ENCODE assay signal across 34 cellular contexts in genomic region chr5:132760601-132761317, GRCh38. TPM values are rescaled to one million over a fixed set of nuclear protein-coding genes. Genes with fewer than 3 reads are reported as not detected.
A peak's percentile ranks its signal among the peaks of the same experiment; 100 is the strongest.
DNase-seq lines count a peak whose midpoint lies in the region; ATAC-seq, FAIRE-seq and TF ChIP-seq lines count a peak whose summit lies in the region.
"Had no signal": no experiment of that assay in that cellular context is flagged by ENCODE, and none has a peak within 500 bp of the region (broad histone marks: within the 10 kb centered on the region; RNA-seq: fewer than 3 reads in every experiment).

No MANE protein-coding gene starts in this region.

- H3K36me3 Mint-ChIP-seq in T-helper 1 cell treated with Interleukin-12 subunit alpha and Interleukin-12 subunit beta and Interleukin-4 antibody, amounts not matched to agents 30 μg/mL and 1 μg/mL, for 36 hours (ENCODE audit: low read depth), result peaks cover 17% of the 10 kb centered on the region
- no peaks in the 10 kb centered on the region for H3K36me3 Mint-ChIP-seq in CD4-positive, CD25-positive, alpha-beta regulatory T cell

- DNase-seq in T-helper 1 cell (no peak), GM12878 (ENCODE audit: low read depth, low spot score) (no peak), osteoblast (ENCODE audit: insufficient read length, low spot score, missing footprints) (peak; percentile 79), H4 (ENCODE audit: low spot score) (no peak), GM20000 (ENCODE audit: low spot score) (no peak), HK-2 (ENCODE audit: unreplicated experiment) (no peak)
- no peak for DNase-seq in CD4-positive, CD25-positive, alpha-beta regulatory T cell
- DNase-seq: activated CD4-positive, alpha-beta T cell treated with anti-CD3 and anti-CD28 coated beads for 36 hours; activated naive CD4-positive, alpha-beta T cell treated with anti-CD3 and anti-CD28 coated beads, Interleukin-2, amount 50 U/mL, for 16 hours; amniotic stem cell; brain microvascular endothelial cell; C1 segment of cervical spinal cord; COR-L47; DMS53; immature natural killer cell; IMR-90; left lung; mesendoderm; NCI-H1048; NCI-H1694; NCI-H446; NCI-H748 treated with DMSO at 0.1 percent for 48 hours; SHP77 treated with DMSO at 0.1 percent for 48 hours; stimulated activated CD4-positive, alpha-beta T cell treated with anti-CD3 and anti-CD28 coated beads, Interleukin-1b, Interleukin-23, amount 100 ng/mL, for 48 hours; T-helper 9 cell had no signal

- FAIRE-seq in GM12878 (lab: Jason Lieb, UNC), result no peak
- FAIRE-seq: GM12892 had no signal

- H3K9ac ChIP-seq in GM12878 (ENCODE audit: control insufficient read depth, insufficient read depth, low read length), result no peak overlapping the region
- H3K9ac ChIP-seq: neural progenitor cell had no signal

- H3K27ac ChIP-seq in CD4-positive, CD25-positive, alpha-beta regulatory T cell (ENCODE audit: insufficient read depth, low read length, poor library complexity, severe bottlenecking), result no peak overlapping the region
- H3K27ac ChIP-seq in GM12878 (ENCODE audit: control insufficient read depth, insufficient read depth) (no peak overlapping the region), osteoblast (ENCODE audit: low read depth, low read length) (no peak overlapping the region)
- H3K27ac ChIP-seq: 22Rv1, brain microvascular endothelial cell, epithelial cell of prostate, left lung, neural progenitor cell, VCaP had no signal

- WGBS in GM12878 (ENCODE audit: insufficient coverage, insufficient replicate concordance, low lambda C conversion rate, missing lambda C conversion rate), result 91% methylated on average over 21 of the region's 21 CpGs

- H3K79me2 ChIP-seq in GM12878 (ENCODE audit: control insufficient read depth, insufficient read depth, low read length), result no peaks in the 10 kb centered on the region
- H3K79me2 ChIP-seq in osteoblast (ENCODE audit: insufficient read depth, low read length), result no peaks in the 10 kb centered on the region

- ATAC-seq in CD4-positive, CD25-positive, alpha-beta regulatory T cell (ENCODE audit: low read depth in 2 of 2), result no peak
- ATAC-seq in GM12878, result no peak
- ATAC-seq: activated CD4-positive, alpha-beta T cell treated with anti-CD3 and anti-CD28 coated beads for 36 hours; left lung; Panc1 had no signal

- no peaks in the 10 kb centered on the region for H3K9me3 ChIP-seq in CD4-positive, CD25-positive, alpha-beta regulatory T cell (ENCODE audit: control insufficient read depth in 2 of 2, low read length in 2 of 2)
- H3K9me3 ChIP-seq in GM12878 (replicated peaks; ENCODE audit: control insufficient read depth, insufficient read depth, low read length) (no peaks in the 10 kb centered on the region), osteoblast (ENCODE audit: low read depth, low read length) (no peaks in the 10 kb centered on the region)
- H3K9me3 ChIP-seq: left lung had no signal

- no peaks in the 10 kb centered on the region for H3K27me3 Mint-ChIP-seq in T-helper 1 cell treated with Interleukin-12 subunit alpha and Interleukin-12 subunit beta and Interleukin-4 antibody, amounts not matched to agents 30 μg/mL and 1 μg/mL, for 36 hours (ENCODE audit: low read depth)
- no peaks in the 10 kb centered on the region for H3K27me3 Mint-ChIP-seq in CD4-positive, CD25-positive, alpha-beta regulatory T cell
- H3K27me3 Mint-ChIP-seq: activated CD4-positive, alpha-beta T cell treated with anti-CD3 and anti-CD28 coated beads for 36 hours; stimulated activated naive CD8-positive, alpha-beta T cell treated with anti-CD3 and anti-CD28 coated beads, Interleukin-15, Interleukin-2, amounts not matched to agents 100 ng/mL and 50 ng/mL, for 24 hours had no signal

- no peak overlapping the region for H3K4me3 ChIP-seq in CD4-positive, CD25-positive, alpha-beta regulatory T cell (ENCODE audit: low read depth, low read length)
- H3K4me3 ChIP-seq in GM12878, result no peak overlapping the region
- no peak overlapping the region for H3K4me3 ChIP-seq in osteoblast (ENCODE audit: insufficient read depth, low read length)
- H3K4me3 ChIP-seq: left lung, neural progenitor cell had no signal

- H4K20me1 ChIP-seq in GM12878 (ENCODE audit: control insufficient read depth, insufficient read depth), result no peaks in the 10 kb centered on the region
- H4K20me1 ChIP-seq in osteoblast (ENCODE audit: insufficient read depth, low read length), result peaks cover 8% of the 10 kb centered on the region

- TF ChIP-seq POLR2A in GM12878 (IDR thresholded peaks at IDR 0.05; ENCODE audit: low read depth, low read length), result no peak

- no peak for TF ChIP-seq EP300 in GM12878 (IDR thresholded peaks at IDR 0.05; ENCODE audit: borderline replicate concordance in 1 of 2, control insufficient read depth in 1 of 2, low read depth in 2 of 2, low read length in 2 of 2)

- POLR2A ChIA-PET in GM12878 (lab: Charles Lee), result interaction anchor here (1.0 kb wide), 1 partner anchor 87 kb away, joined by 4 read pairs; the partner anchor contains the start of gene IL4

- H3K4me3 Mint-ChIP-seq in T-helper 1 cell treated with Interleukin-12 subunit alpha and Interleukin-12 subunit beta and Interleukin-4 antibody, amounts not matched to agents 30 μg/mL and 1 μg/mL, for 36 hours, result no peak overlapping the region
- H3K4me3 Mint-ChIP-seq in CD4-positive, CD25-positive, alpha-beta regulatory T cell, result no peak overlapping the region
- H3K4me3 Mint-ChIP-seq: activated CD4-positive, alpha-beta T cell treated with anti-CD3 and anti-CD28 coated beads for 36 hours; immature natural killer cell; neural progenitor cell; stimulated activated naive CD8-positive, alpha-beta T cell treated with anti-CD3 and anti-CD28 coated beads, Interleukin-15, Interleukin-2, amounts not matched to agents 100 ng/mL and 50 ng/mL, for 24 hours had no signal

- H3K36me3 ChIP-seq in CD4-positive, CD25-positive, alpha-beta regulatory T cell (ENCODE audit: control insufficient read depth, insufficient read depth, low read length), result no peaks in the 10 kb centered on the region
- H3K36me3 ChIP-seq in GM12878 (ENCODE audit: control insufficient read depth in 2 of 2, insufficient read depth in 2 of 2, low read length in 1 of 2), result peaks cover 6 to 25% of the 10 kb centered on the region in 2 experiments
- H3K36me3 ChIP-seq in osteoblast (ENCODE audit: insufficient read depth, low read length), result peaks cover 38% of the 10 kb centered on the region
- H3K36me3 ChIP-seq: neural progenitor cell had no signal

- TSS peak; percentile 10 for BruUV-seq in GM12878 (replicated peaks; lab: Mats Ljungman, UMichigan)

- TF ChIP-seq CTCF in GM12878 (IDR thresholded peaks at IDR 0.05 in 2 of 3, conservative IDR thresholded peaks at IDR 0.05 in 1 of 3; ENCODE audit: control insufficient read depth in 2 of 3, extremely low read depth in 1 of 3, insufficient read depth in 1 of 3, low read depth in 3 of 3, low read length in 3 of 3) (no peak), osteoblast (IDR thresholded peaks at IDR 0.05; ENCODE audit: extremely low read depth, low read depth, low read length) (no peak), GM20000 (IDR thresholded peaks at IDR 0.05; ENCODE audit: extremely low read depth, missing control alignments) (no peak)

- SMC1A ChIA-PET in GM12878 (lab: Charles Lee; ENCODE audit: uncharacterized antibody, unreplicated experiment), result no interaction called here

- no peaks in the 10 kb centered on the region for H3K4me1 ChIP-seq in CD4-positive, CD25-positive, alpha-beta regulatory T cell (ENCODE audit: control insufficient read depth, insufficient read depth, low read length, poor library complexity, severe bottlenecking)
- H3K4me1 ChIP-seq in GM12878 (ENCODE audit: control insufficient read depth, insufficient read depth, low read length) (no peaks in the 10 kb centered on the region), osteoblast (ENCODE audit: insufficient read depth, low read length) (no peaks in the 10 kb centered on the region)
- H3K4me1 ChIP-seq: left lung, neural progenitor cell had no signal

- peak overlapping the region; percentile 12 for H3K27ac Mint-ChIP-seq in T-helper 1 cell treated with Interleukin-12 subunit alpha and Interleukin-12 subunit beta and Interleukin-4 antibody, amounts not matched to agents 30 μg/mL and 1 μg/mL, for 36 hours
- peak overlapping the region; percentile 20 to 83 (median 43) for H3K27ac Mint-ChIP-seq in CD4-positive, CD25-positive, alpha-beta regulatory T cell
- H3K27ac Mint-ChIP-seq: activated CD4-positive, alpha-beta T cell treated with anti-CD3 and anti-CD28 coated beads for 36 hours; immature natural killer cell; neural progenitor cell; stimulated activated naive CD8-positive, alpha-beta T cell treated with anti-CD3 and anti-CD28 coated beads, Interleukin-15, Interleukin-2, amounts not matched to agents 100 ng/mL and 50 ng/mL, for 24 hours had no signal

- in situ Hi-C loops in GM12878 (cut with MboI), result no loop called here

- intact Hi-C loops in GM12878 (cut with micrococcal nuclease; ENCODE audit: unreplicated experiment), result no loop called here

- H3K9me3 Mint-ChIP-seq in T-helper 1 cell treated with Interleukin-12 subunit alpha and Interleukin-12 subunit beta and Interleukin-4 antibody, amounts not matched to agents 30 μg/mL and 1 μg/mL, for 36 hours, result no peaks in the 10 kb centered on the region
- no peaks in the 10 kb centered on the region for H3K9me3 Mint-ChIP-seq in CD4-positive, CD25-positive, alpha-beta regulatory T cell
- H3K9me3 Mint-ChIP-seq: immature natural killer cell; neural progenitor cell; stimulated activated naive CD8-positive, alpha-beta T cell treated with anti-CD3 and anti-CD28 coated beads, Interleukin-15, Interleukin-2, amounts not matched to agents 100 ng/mL and 50 ng/mL, for 24 hours had no signal

- no peak overlapping the region for H2AFZ ChIP-seq in GM12878 (ENCODE audit: control insufficient read depth, low read depth, low read length)
- H2AFZ ChIP-seq in osteoblast (ENCODE audit: low read length), result no peak overlapping the region
- H2AFZ ChIP-seq: neural progenitor cell had no signal

- H3K4me2 ChIP-seq in GM12878 (ENCODE audit: control insufficient read depth, insufficient read depth) (no peak overlapping the region), osteoblast (ENCODE audit: insufficient read depth, low read length) (no peak overlapping the region)
- H3K4me2 ChIP-seq: neural progenitor cell had no signal

- CTCF ChIA-PET in GM12878 (lab: Yijun Ruan, JAX), result no interaction called here

- RAD21 ChIA-PET in GM12878 (lab: Charles Lee; ENCODE audit: unreplicated experiment), result interaction anchor here (0.8 to 0.9 kb wide), 2 partner anchors 46 to 60 kb away, joined by 3 read pairs; no protein-coding TSS in a partner anchor

- peaks cover 2% of the 10 kb centered on the region for H3K4me1 Mint-ChIP-seq in T-helper 1 cell treated with Interleukin-12 subunit alpha and Interleukin-12 subunit beta and Interleukin-4 antibody, amounts not matched to agents 30 μg/mL and 1 μg/mL, for 36 hours (ENCODE audit: low read depth)
- peaks cover 0 to 9% (median 1%) of the 10 kb centered on the region in 4 donors for H3K4me1 Mint-ChIP-seq in CD4-positive, CD25-positive, alpha-beta regulatory T cell
- H3K4me1 Mint-ChIP-seq: activated CD4-positive, alpha-beta T cell treated with anti-CD3 and anti-CD28 coated beads for 36 hours; immature natural killer cell; neural progenitor cell had no signal

- H3K27me3 ChIP-seq in CD4-positive, CD25-positive, alpha-beta regulatory T cell (ENCODE audit: control insufficient read depth, insufficient read depth, low read length), result no peaks in the 10 kb centered on the region
- H3K27me3 ChIP-seq in GM12878 (replicated peaks in 1 of 2; ENCODE audit: control insufficient read depth in 2 of 2, insufficient read depth in 2 of 2, low read length in 1 of 2) (no peaks in the 10 kb centered on the region), osteoblast (ENCODE audit: insufficient read depth, low read length) (no peaks in the 10 kb centered on the region)
- H3K27me3 ChIP-seq: brain microvascular endothelial cell, left lung, neural progenitor cell had no signal

- no peak for TF ChIP-seq RAD21 in GM12878 (IDR thresholded peaks at IDR 0.05; ENCODE audit: insufficient read depth, low read depth, low read length)

RNA-seq across cellular contexts. Expression of gene CCNI2, which starts 13.5 kb away (rescaled TPM):
- 9.2 TPM for total RNA-seq in CD4-positive, CD25-positive, alpha-beta regulatory T cell
- 1 to 10 TPM; 2.1 to 2.8 (median 2.6) TPM for polyA plus RNA-seq in CD4-positive, CD25-positive, alpha-beta regulatory T cell
- 49.3 and 50.2 TPM in 2 replicates for total RNA-seq in GM12878 (2013; cell fraction: nucleolus; rRNA removed)
- total RNA-seq in GM12878 (2014; rRNA removed) (3.4 and 4.4 TPM in 2 replicates), GM12878 (2014; rRNA removed; fragmentation: Illumina TruSeq; extraction: Trizol) (2.2 and 3.1 TPM in 2 replicates), GM12878 (2021) (3.4 and 4.8 TPM in 2 replicates), osteoblast (not detected in 2 replicates)
- polyA plus RNA-seq in GM12878 (2011; ENCODE audit: low read depth), result 7.3 TPM
- polyA plus RNA-seq in GM12878 (2011; rRNA removed) (1.8 and 2.2 TPM in 2 replicates), GM12878 (2014; fragmentation: Illumina TruSeq; extraction: Trizol) (0.97 and 2.9 TPM in 2 replicates), GM12878 (2014; fragmentation: Nextera tagmentation; extraction: Ambion mirVana) (1 to 10 TPM; 3.1 to 8.0 TPM), GM12878 (2014; rRNA removed) (2.9 and 4.6 TPM in 2 replicates), GM12878 (2016; fragmentation: Nextera tagmentation; extraction: Ambion mirVana) (1 to 10 TPM; 2.7 to 3.6 TPM)
- polyA plus RNA-seq in GM12878 (2011; cell fraction: cytosol; rRNA removed), result 1.3 and 1.4 TPM in 2 replicates
- 5.0 and 10.1 TPM in 2 replicates for polyA plus RNA-seq in GM12878 (2011; cell fraction: nucleus; rRNA removed)
- polyA plus RNA-seq in GM12878 (2012), result 5.1 and 11.5 TPM in 2 replicates
- 1.8 and 3.7 TPM in 2 replicates for polyA minus RNA-seq in GM12878 (2011; rRNA and poly(A)+ RNA removed)
- 0.67 TPM in 1 of 2 replicates, not detected in the other for polyA minus RNA-seq in GM12878 (2011; cell fraction: cytosol; rRNA and poly(A)+ RNA removed)
- polyA minus RNA-seq in GM12878 (2011; cell fraction: nucleus; rRNA and poly(A)+ RNA removed), result 5.2 and 7.3 TPM in 2 replicates
- total RNA-seq in H4 (2014; rRNA removed; shearing (Covaris generic)), result not detected in 2 replicates
- total RNA-seq: glomerular endothelial cell, IMR-90 had no signal
- polyA plus RNA-seq: IMR-90 had no signal

RNA-seq across cellular contexts. Expression of gene SEPTIN8, which starts 16.3 kb away (rescaled TPM):
- 12.4 TPM for total RNA-seq in CD4-positive, CD25-positive, alpha-beta regulatory T cell
- 1 to 10 TPM in 2 of 4 donors, under 1 TPM in 2; 0.46 to 1.5 (median 0.99) TPM for polyA plus RNA-seq in CD4-positive, CD25-positive, alpha-beta regulatory T cell
- 67.8 and 78.8 TPM in 2 replicates for total RNA-seq in GM12878 (2013; cell fraction: nucleolus; rRNA removed)
- 31.0 and 35.7 TPM in 2 replicates for total RNA-seq in GM12878 (2014; rRNA removed)
- total RNA-seq in GM12878 (2014; rRNA removed; fragmentation: Illumina TruSeq; extraction: Trizol), result 26.5 and 27.8 TPM in 2 replicates
- 39.0 and 42.0 TPM in 2 replicates for total RNA-seq in GM12878 (2021)
- 15.1 TPM for polyA plus RNA-seq in GM12878 (2011; ENCODE audit: low read depth)
- polyA plus RNA-seq in GM12878 (2011; rRNA removed), result 82.7 and 96.1 TPM in 2 replicates
- polyA plus RNA-seq in GM12878 (2011; cell fraction: cytosol; rRNA removed), result 74.2 and 76.3 TPM in 2 replicates
- polyA plus RNA-seq in GM12878 (2011; cell fraction: nucleus; rRNA removed), result 197 and 245 TPM in 2 replicates
- polyA plus RNA-seq in GM12878 (2012), result 21.8 and 26.7 TPM in 2 replicates
- polyA plus RNA-seq in GM12878 (2014; fragmentation: Illumina TruSeq; extraction: Trizol), result 40.2 and 40.7 TPM in 2 replicates
- polyA plus RNA-seq in GM12878 (2014; fragmentation: Nextera tagmentation; extraction: Ambion mirVana), result 1 to 10 TPM; 6.1 to 7.6 TPM
- 33.2 and 34.7 TPM in 2 replicates for polyA plus RNA-seq in GM12878 (2014; rRNA removed)
- polyA plus RNA-seq in GM12878 (2016; fragmentation: Nextera tagmentation; extraction: Ambion mirVana), result 10 to 100 TPM; 21.8 to 21.9 TPM
- polyA minus RNA-seq in GM12878 (2011; rRNA and poly(A)+ RNA removed), result 59.2 and 75.0 TPM in 2 replicates
- 23.0 and 24.1 TPM in 2 replicates for polyA minus RNA-seq in GM12878 (2011; cell fraction: cytosol; rRNA and poly(A)+ RNA removed)
- 45.3 and 49.8 TPM in 2 replicates for polyA minus RNA-seq in GM12878 (2011; cell fraction: nucleus; rRNA and poly(A)+ RNA removed)
- 32.1 and 33.7 TPM in 2 replicates for total RNA-seq in osteoblast
- total RNA-seq in H4 (2014; rRNA removed; shearing (Covaris generic)), result 30.3 and 33.7 TPM in 2 replicates

RNA-seq across cellular contexts. Expression of gene KIF3A, which starts 23.4 kb away (rescaled TPM):
- total RNA-seq in CD4-positive, CD25-positive, alpha-beta regulatory T cell, result 12.5 TPM
- polyA plus RNA-seq in CD4-positive, CD25-positive, alpha-beta regulatory T cell, result 10 to 100 TPM in 3 of 4 donors, 1 to 10 TPM in 1; 9.9 to 13.2 (median 11.6) TPM
- 119 and 135 TPM in 2 replicates for total RNA-seq in GM12878 (2013; cell fraction: nucleolus; rRNA removed)
- 3.8 and 4.6 TPM in 2 replicates for total RNA-seq in GM12878 (2014; rRNA removed)
- 12.3 and 14.9 TPM in 2 replicates for total RNA-seq in GM12878 (2014; rRNA removed; fragmentation: Illumina TruSeq; extraction: Trizol)
- 8.7 and 9.3 TPM in 2 replicates for total RNA-seq in GM12878 (2021)
- polyA plus RNA-seq in GM12878 (2011; ENCODE audit: low read depth), result 6.0 TPM
- 36.5 and 65.9 TPM in 2 replicates for polyA plus RNA-seq in GM12878 (2011; rRNA removed)
- 7.9 and 8.7 TPM in 2 replicates for polyA plus RNA-seq in GM12878 (2011; cell fraction: cytosol; rRNA removed)
- polyA plus RNA-seq in GM12878 (2011; cell fraction: nucleus; rRNA removed), result 26.7 and 28.1 TPM in 2 replicates
- 6.3 and 8.3 TPM in 2 replicates for polyA plus RNA-seq in GM12878 (2012)
- 10.7 and 14.1 TPM in 2 replicates for polyA plus RNA-seq in GM12878 (2014; fragmentation: Illumina TruSeq; extraction: Trizol)
- 1 to 10 TPM; 2.7 to 3.0 TPM for polyA plus RNA-seq in GM12878 (2014; fragmentation: Nextera tagmentation; extraction: Ambion mirVana)
- 4.7 and 6.7 TPM in 2 replicates for polyA plus RNA-seq in GM12878 (2014; rRNA removed)
- polyA plus RNA-seq in GM12878 (2016; fragmentation: Nextera tagmentation; extraction: Ambion mirVana), result 10 to 100 TPM; 11.5 to 12.1 TPM
- 17.3 and 27.5 TPM in 2 replicates for polyA minus RNA-seq in GM12878 (2011; rRNA and poly(A)+ RNA removed)
- 9.1 and 10.0 TPM in 2 replicates for polyA minus RNA-seq in GM12878 (2011; cell fraction: cytosol; rRNA and poly(A)+ RNA removed)
- 15.4 and 18.8 TPM in 2 replicates for polyA minus RNA-seq in GM12878 (2011; cell fraction: nucleus; rRNA and poly(A)+ RNA removed)
- 8.5 and 12.7 TPM in 2 replicates for total RNA-seq in osteoblast
- total RNA-seq in H4 (2014; rRNA removed; shearing (Covaris generic)), result 4.8 and 7.1 TPM in 2 replicates

RNA-seq across cellular contexts. Expression of gene SOWAHA, which starts 52.3 kb away (rescaled TPM):
- total RNA-seq in CD4-positive, CD25-positive, alpha-beta regulatory T cell, result not detected
- polyA plus RNA-seq in CD4-positive, CD25-positive, alpha-beta regulatory T cell, result not detected
- total RNA-seq in GM12878 (2013; cell fraction: nucleolus; rRNA removed), result 0.22 and 0.35 TPM in 2 replicates
- 0.05 TPM in 1 of 2 replicates, not detected in the other for total RNA-seq in GM12878 (2014; rRNA removed)
- total RNA-seq in GM12878 (2014; rRNA removed; fragmentation: Illumina TruSeq; extraction: Trizol), result 0.04 TPM in 1 of 2 replicates, not detected in the other
- total RNA-seq in GM12878 (2021), result 0.10 TPM in 1 of 2 replicates, not detected in the other
- not detected for polyA plus RNA-seq in GM12878 (2011; ENCODE audit: low read depth)
- polyA plus RNA-seq in GM12878 (2011; rRNA removed), result 0.37 TPM in 2 replicates
- polyA plus RNA-seq in GM12878 (2011; cell fraction: cytosol; rRNA removed), result 0.33 and 0.48 TPM in 2 replicates
- polyA plus RNA-seq in GM12878 (2011; cell fraction: nucleus; rRNA removed), result 0.34 and 0.63 TPM in 2 replicates
- 0.04 and 0.13 TPM in 2 replicates for polyA plus RNA-seq in GM12878 (2012)
- polyA plus RNA-seq in GM12878 (2014; fragmentation: Illumina TruSeq; extraction: Trizol), result 0.04 and 0.10 TPM in 2 replicates
- under 1 TPM in 1 of 2 experiments, not detected in 1; 0.02 TPM for polyA plus RNA-seq in GM12878 (2014; fragmentation: Nextera tagmentation; extraction: Ambion mirVana)
- 0.05 TPM in 1 of 2 replicates, not detected in the other for polyA plus RNA-seq in GM12878 (2014; rRNA removed)
- polyA plus RNA-seq in GM12878 (2016; fragmentation: Nextera tagmentation; extraction: Ambion mirVana), result not detected
- 0.07 and 0.21 TPM in 2 replicates for polyA minus RNA-seq in GM12878 (2011; rRNA and poly(A)+ RNA removed)
- polyA minus RNA-seq in GM12878 (2011; cell fraction: cytosol; rRNA and poly(A)+ RNA removed), result not detected in 2 replicates
- 0.19 and 0.36 TPM in 2 replicates for polyA minus RNA-seq in GM12878 (2011; cell fraction: nucleus; rRNA and poly(A)+ RNA removed)
- under 0.01 and 0.29 TPM in 2 replicates for total RNA-seq in osteoblast
- 0.08 TPM in 1 of 2 replicates, not detected in the other for total RNA-seq in H4 (2014; rRNA removed; shearing (Covaris generic))
- total RNA-seq: glomerular endothelial cell, IMR-90 had no signal
- polyA plus RNA-seq: immature natural killer cell had no signal
